ENCODE assay signal across 8 cellular contexts in the genomic region with DNA sequence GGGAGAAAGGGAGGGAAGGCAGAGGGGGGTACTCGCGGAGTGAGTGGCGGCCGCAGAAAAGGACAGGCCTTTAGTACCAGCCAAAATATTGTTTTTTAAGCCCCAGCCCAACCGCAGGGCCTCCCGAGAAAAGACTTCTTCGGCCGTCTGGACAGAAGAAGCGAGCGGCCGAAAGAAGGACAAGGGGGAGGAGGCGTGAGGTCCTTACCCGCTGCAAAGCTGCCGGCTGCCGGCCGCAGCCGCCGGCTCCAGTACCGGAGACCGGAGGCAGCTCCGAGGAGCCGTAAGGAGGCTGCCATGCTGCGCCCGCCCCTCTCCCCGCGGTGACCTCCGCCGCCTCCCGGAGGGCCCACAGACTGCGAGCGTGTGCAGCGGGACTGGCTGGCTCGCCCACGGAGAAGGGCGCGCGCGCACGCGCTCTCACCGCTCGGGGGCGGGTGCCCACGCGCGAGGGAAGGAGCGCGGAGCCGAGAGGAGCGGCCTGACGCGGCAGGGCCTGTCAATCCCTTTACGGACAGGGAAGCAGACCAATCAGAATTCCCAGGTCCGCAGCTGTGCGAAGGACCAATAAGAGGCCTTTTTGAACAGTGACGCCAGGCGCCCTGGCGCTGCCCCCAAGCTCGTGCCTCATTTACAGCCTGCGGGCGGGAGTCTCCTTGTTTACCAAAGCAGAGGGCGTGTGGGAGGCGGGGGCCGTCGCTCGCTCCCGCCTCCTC. TPM values are rescaled to one million over a fixed set of nuclear protein-coding genes. Genes with fewer than 3 reads are reported as not detected.
DNase-seq lines count a peak whose midpoint lies in the region; ATAC-seq and TF ChIP-seq lines count a peak whose summit lies in the region.

HIBADH (minus strand) TSS at position 394 of the 716 bp plus-strand sequence; CDS start at position 299, 95 bp downstream.

- H3K27me3 Mint-ChIP-seq in activated T-cell treated with anti-CD3 and anti-CD28 coated beads, Interleukin-2, amount 50 U/mL, for 4 hours (ENCODE audit: low read depth) = no peaks in the 10 kb centered on the region

- no peaks in the 10 kb centered on the region for H3K9me3 Mint-ChIP-seq in activated T-cell treated with anti-CD3 and anti-CD28 coated beads, Interleukin-2, amount 50 U/mL, for 4 hours

- peak within 1 kb of the TSS; percentile 84 for H3K4me3 Mint-ChIP-seq in activated T-cell treated with anti-CD3 and anti-CD28 coated beads, Interleukin-2, amount 50 U/mL, for 4 hours

- H3K27ac ChIP-seq in Panc1 (ENCODE audit: low read length) (peak within 1 kb of the TSS; percentile 91), mucosa of rectum (ENCODE audit: low read depth in 2 of 2, low read length in 2 of 2) (peak within 1 kb of the TSS; percentile 72 to 88)

- H3K27me3 ChIP-seq in Panc1 (ENCODE audit: control insufficient read depth, insufficient read depth, low read length) (no peaks in the 10 kb centered on the region), mucosa of rectum (ENCODE audit: control insufficient read depth in 2 of 2, insufficient read depth in 2 of 2, low read length in 2 of 2) (no peaks in the 10 kb centered on the region)

- DNase-seq in DMS53 treated with DMSO at 0.1 percent for 48 hours (lab: John Stamatoyannopoulos, UW; ENCODE audit: unreplicated experiment) (peak; percentile 100), KG1 (lab: John Stamatoyannopoulos, UW) (peak; percentile 89), Panc1 (ENCODE audit: low read depth, low spot score) (peak; percentile 96), erythroblast (lab: John Stamatoyannopoulos, UW) (peak; percentile 99)
- peak; percentile 96 for DNase-seq in activated T-cell treated with anti-CD3 and anti-CD28 coated beads, Interleukin-2, amount 50 U/mL, for 4 hours
- DNase-seq in stimulated activated CD8-positive, alpha-beta memory T cell treated with anti-CD3 and anti-CD28 coated beads, Interleukin-4, amount 100 ng/mL, for 48 hours = peak; percentile 92

- H3K9me3 ChIP-seq in Panc1 (ENCODE audit: control insufficient read depth, insufficient read depth, low read depth, low read length) (no peaks in the 10 kb centered on the region), mucosa of rectum (ENCODE audit: control insufficient read depth in 2 of 2, low read length in 2 of 2) (no peaks in the 10 kb centered on the region)

- BruUV-seq in Panc1 (replicated peaks; lab: Mats Ljungman, UMichigan) = no TSS peak

- peak; percentile 100 for ATAC-seq in GM21723 (IDR thresholded peaks at IDR 0.05; ENCODE audit: unreplicated experiment)
- ATAC-seq in Panc1 = peak; percentile 99
- ATAC-seq in activated T-cell treated with anti-CD3 and anti-CD28 coated beads, Interleukin-2, amount 50 U/mL, for 4 hours = peak; percentile 99

- in situ Hi-C loops in Panc1 (cut with HindIII; ENCODE audit: low pct_unique_long_range_greater_than_20kb, low sequenced_read_pairs) = no loop called here

- TF ChIP-seq POLR2A in erythroblast (IDR thresholded peaks at IDR 0.05; ENCODE audit: low read length) = peak; percentile 85

- CTCF ChIA-PET in Panc1 (lab: Charles Lee) = interaction anchor here (1.1 to 1.2 kb wide), 2 partner anchors 112 to 431 kb away, joined by 3 to 4 read pairs; no protein-coding TSS in a partner anchor

- no peaks in the 10 kb centered on the region for H3K36me3 Mint-ChIP-seq in activated T-cell treated with anti-CD3 and anti-CD28 coated beads, Interleukin-2, amount 50 U/mL, for 4 hours (ENCODE audit: insufficient read depth)

- TF ChIP-seq CTCF in Panc1 (IDR thresholded peaks at IDR 0.05) = no peak

- H3K36me3 ChIP-seq in Panc1 (ENCODE audit: control insufficient read depth, insufficient read depth, low read length) (no peaks in the 10 kb centered on the region; the same call in 1 of the 2 replicates), mucosa of rectum (ENCODE audit: control insufficient read depth in 2 of 2, insufficient read depth in 2 of 2, low read length in 2 of 2) (no peaks in the 10 kb centered on the region)

- H3K4me3 ChIP-seq in Panc1 (ENCODE audit: low read depth in 2 of 2, low read length in 2 of 2) (peak within 1 kb of the TSS; percentile 77 to 95), mucosa of rectum (ENCODE audit: low read length in 2 of 2) (peak within 1 kb of the TSS; percentile 86 to 92)

- POLR2A ChIA-PET in Panc1 (lab: Charles Lee) = interaction anchor here (0.6 kb wide), 1 partner anchor 46 kb away, joined by 3 read pairs; no protein-coding TSS in a partner anchor

- H3K9ac ChIP-seq in mucosa of rectum (ENCODE audit: low read depth in 1 of 2, low read length in 2 of 2) = peak within 1 kb of the TSS; percentile 76 to 92

- H3K4me1 ChIP-seq in Panc1 (ENCODE audit: control insufficient read depth, insufficient read depth, low read length) (peaks cover 4% of the 10 kb centered on the region; the same call in 1 of the 2 replicates), mucosa of rectum (ENCODE audit: control insufficient read depth in 2 of 2, insufficient read depth in 2 of 2, low read length in 2 of 2) (peaks cover 5 to 10% of the 10 kb centered on the region in 2 donors)

- peaks cover 16% of the 10 kb centered on the region for H3K4me1 Mint-ChIP-seq in activated T-cell treated with anti-CD3 and anti-CD28 coated beads, Interleukin-2, amount 50 U/mL, for 4 hours (ENCODE audit: low read depth)

- intact Hi-C loops in Panc1 (cut with micrococcal nuclease; ENCODE audit: unreplicated experiment) = loop anchor here (5.0 kb wide), 1 partner anchor 75 kb away; no protein-coding TSS in a partner anchor

RNA-seq across cellular contexts. Expression of gene HIBADH, which starts in this region (rescaled TPM):
- 31.2 TPM for total RNA-seq in Panc1 (2021; ENCODE audit: unreplicated experiment)
- 34.4 TPM for polyA plus RNA-seq in Panc1 (2012; ENCODE audit: insufficient read length)
- 10 to 100 TPM in 2 of 3 donors, 1 to 10 TPM in 1; 9.8 to 10.9 (median 10.8) TPM for total RNA-seq in activated T-cell treated with anti-CD3 and anti-CD28 coated beads, Interleukin-2, amount 50 U/mL, for 4 hours

Comparison
In these comparisons a context has a peak if more than half of its experiments do, and no peak if none do; other contexts are left out.
1. Peak in every context shown above with its lines: DNase-seq, ATAC-seq, H3K4me3 ChIP-seq and H3K27ac ChIP-seq.